In genomic region chr21:36806103-36806502, GRCh38 we compare ENCODE assay signal across 23 cellular contexts.
DNase-seq lines count a peak whose midpoint lies in the region; ATAC-seq, FAIRE-seq and TF ChIP-seq lines count a peak whose summit lies in the region.
"Had no signal": no experiment of that assay in that cellular context is flagged by ENCODE, and none has a peak within 500 bp of the region (broad histone marks: within the 10 kb centered on the region; RNA-seq: fewer than 3 reads in every experiment).

No MANE protein-coding gene starts in this region.

- H3K79me2 ChIP-seq in K562 (ENCODE audit: control insufficient read depth, insufficient read depth, low read length), result no peaks in the 10 kb centered on the region

- no peak for TF ChIP-seq EP300 in K562 (IDR thresholded peaks at IDR 0.05; ENCODE audit: low read length)

- H2AFZ ChIP-seq in K562 (ENCODE audit: low read depth, low read length), result no peak overlapping the region

- no peaks in the 10 kb centered on the region for H3K27me3 ChIP-seq in K562 (ENCODE audit: control insufficient read depth in 2 of 2, insufficient read depth in 2 of 2, low read length in 2 of 2)

- DNase-seq in Daoy (ENCODE audit: low read depth) (peak; percentile 65), NB4 (ENCODE audit: low read depth) (peak; percentile 13), K562 (ENCODE audit: extremely low read depth in 1 of 4, low spot score in 3 of 4) (peak in 1 of 4 experiments; percentile 16), germinal center (ENCODE audit: low spot score) (no peak), GOT3 (lab: John Stamatoyannopoulos, UW) (no peak)
- DNase-seq in activated naive CD4-positive, alpha-beta T cell treated with anti-CD3 and anti-CD28 coated beads for 36 hours, result no peak
- DNase-seq: activated CD4-positive, alpha-beta memory T cell treated with anti-CD3 and anti-CD28 coated beads for 36 hours; activated naive CD4-positive, alpha-beta T cell treated with Interleukin-2 at 50 U/mL for 16 hours; activated T-cell treated with anti-CD3 and anti-CD28 coated beads for 4 hours; aorta; DMS79; hypothalamus; kidney; natural killer cell; NCI-H1417 treated with DMSO at 0.1 percent for 48 hours; NCI-H526 treated with DMSO at 0.1 percent for 48 hours; posterior cingulate gyrus; SIG-M5; small intestine; stimulated activated CD4-positive, alpha-beta T cell treated with anti-CD3 and anti-CD28 coated beads, Interleukin-4, amount 100 ng/mL, for 4 hours; T-helper 17 cell; WERI-Rb-1 had no signal

- H3K27me3 Mint-ChIP-seq in nephron (ENCODE audit: low read depth), result no peaks in the 10 kb centered on the region
- no peaks in the 10 kb centered on the region for H3K27me3 Mint-ChIP-seq in activated naive CD4-positive, alpha-beta T cell treated with anti-CD3 and anti-CD28 coated beads for 36 hours (ENCODE audit: low read depth)
- H3K27me3 Mint-ChIP-seq: activated CD4-positive, alpha-beta memory T cell treated with anti-CD3 and anti-CD28 coated beads for 36 hours; T-helper 17 cell had no signal

- intact Hi-C loops in K562 (cut with micrococcal nuclease), result no loop called here
- intact Hi-C loops in activated naive CD4-positive, alpha-beta T cell treated with anti-CD3 and anti-CD28 coated beads for 36 hours (cut with micrococcal nuclease), result no loop called here

- no peaks in the 10 kb centered on the region for H3K9me3 Mint-ChIP-seq in nephron
- no peaks in the 10 kb centered on the region for H3K9me3 Mint-ChIP-seq in activated naive CD4-positive, alpha-beta T cell treated with anti-CD3 and anti-CD28 coated beads for 36 hours
- H3K9me3 Mint-ChIP-seq: activated CD4-positive, alpha-beta memory T cell treated with anti-CD3 and anti-CD28 coated beads for 36 hours; natural killer cell had no signal

- no peak overlapping the region for H3K4me2 ChIP-seq in K562 (ENCODE audit: insufficient read depth, low read length)

- H3K36me3 ChIP-seq in K562 (ENCODE audit: control insufficient read depth, insufficient read depth, low read length), result no peaks in the 10 kb centered on the region

- H3K9me1 ChIP-seq in K562 (ENCODE audit: control insufficient read depth, insufficient read depth, low read length), result peaks cover 3% of the 10 kb centered on the region

- CTCF ChIA-PET in K562 (lab: Yijun Ruan, JAX; ENCODE audit: low intra/inter-chr PET ratio), result no interaction called here
- CTCF ChIA-PET in activated naive CD4-positive, alpha-beta T cell treated with anti-CD3 and anti-CD28 coated beads for 36 hours (lab: Charles Lee), result no interaction called here

- WGBS in K562 (ENCODE audit: insufficient coverage, low coverage, missing lambda C conversion rate), result 66% methylated on average over 4 of the region's 4 CpGs

- TF ChIP-seq POLR2A in NB4 (IDR thresholded peaks at IDR 0.05; ENCODE audit: extremely low read depth, insufficient read length) (no peak), K562 (conservative IDR thresholded peaks at IDR 0.05) (no peak)

- H3K36me3 Mint-ChIP-seq in nephron (ENCODE audit: low read depth), result no peaks in the 10 kb centered on the region
- H3K36me3 Mint-ChIP-seq in activated naive CD4-positive, alpha-beta T cell treated with anti-CD3 and anti-CD28 coated beads for 36 hours (ENCODE audit: low read depth), result peaks cover 5% of the 10 kb centered on the region
- H3K36me3 Mint-ChIP-seq: natural killer cell had no signal

- peak; percentile 65 for ATAC-seq in K562
- ATAC-seq: natural killer cell, T-helper 17 cell had no signal

- H3K4me3 ChIP-seq in NB4 (ENCODE audit: low read depth, low read length) (no peak overlapping the region), K562 (no peak overlapping the region)

- in situ Hi-C loops in K562 (cut with MboI), result no loop called here

- H3K4me1 ChIP-seq in K562 (replicated peaks in 1 of 2; ENCODE audit: control insufficient read depth in 2 of 2, insufficient read depth in 2 of 2, low read length in 2 of 2), result no peaks in the 10 kb centered on the region

- H3K4me1 Mint-ChIP-seq in nephron, result peaks cover 19% of the 10 kb centered on the region
- H3K4me1 Mint-ChIP-seq in activated naive CD4-positive, alpha-beta T cell treated with anti-CD3 and anti-CD28 coated beads for 36 hours (ENCODE audit: low read depth), result no peaks in the 10 kb centered on the region

- no peak overlapping the region for H3K9ac ChIP-seq in K562 (ENCODE audit: insufficient read depth in 1 of 2, low read depth in 2 of 2, low read length in 2 of 2)

- POLR2A ChIA-PET in K562 (lab: Yijun Ruan, JAX), result interaction anchor here (0.6 to 0.7 kb wide), 2 partner anchors 12 to 264 kb away, joined by 3 read pairs; no protein-coding TSS in a partner anchor

- H4K20me1 ChIP-seq in K562 (replicated peaks; ENCODE audit: control insufficient read depth, insufficient read depth, low read length), result no peaks in the 10 kb centered on the region; the same call in 1 of the 2 replicates

- H3K27ac Mint-ChIP-seq in nephron, result peak overlapping the region; percentile 91 to 99 (median 98)
- no peak overlapping the region for H3K27ac Mint-ChIP-seq in activated naive CD4-positive, alpha-beta T cell treated with anti-CD3 and anti-CD28 coated beads for 36 hours
- H3K27ac Mint-ChIP-seq: activated CD4-positive, alpha-beta memory T cell treated with anti-CD3 and anti-CD28 coated beads for 36 hours; natural killer cell; T-helper 17 cell had no signal

- TF ChIP-seq CTCF in NB4 (IDR thresholded peaks at IDR 0.05; ENCODE audit: low read depth, low read length), result no peak
- TF ChIP-seq CTCF in K562 (IDR thresholded peaks at IDR 0.05 in 2 of 3, conservative IDR thresholded peaks at IDR 0.05 in 1 of 3; ENCODE audit: insufficient read depth in 2 of 3, low read depth in 1 of 3, low read length in 3 of 3), result no peak
- no peak for TF ChIP-seq CTCF in nephron (IDR thresholded peaks at IDR 0.05; ENCODE audit: unreplicated experiment in 3 of 3)

- no peak for TF ChIP-seq RAD21 in K562 (CRISPR knock-in tag; conservative IDR thresholded peaks at IDR 0.05 in 1 of 2, IDR thresholded peaks at IDR 0.05 in 1 of 2)

- no TSS peak for BruUV-seq in K562 (replicated peaks; lab: Mats Ljungman, UMichigan)

- no peak overlapping the region for H3K27ac ChIP-seq in K562 (ENCODE audit: extremely low read depth, low read depth, low read length)
- H3K27ac ChIP-seq: WERI-Rb-1 had no signal

- H3K4me3 Mint-ChIP-seq in nephron, result no peak overlapping the region
- no peak overlapping the region for H3K4me3 Mint-ChIP-seq in activated naive CD4-positive, alpha-beta T cell treated with anti-CD3 and anti-CD28 coated beads for 36 hours
- H3K4me3 Mint-ChIP-seq: activated CD4-positive, alpha-beta memory T cell treated with anti-CD3 and anti-CD28 coated beads for 36 hours; natural killer cell; T-helper 17 cell had no signal

- FAIRE-seq in K562 (lab: Jason Lieb, UNC), result peak; percentile 69
- FAIRE-seq: kidney, small intestine had no signal

- H3K9me3 ChIP-seq in K562 (replicated peaks; ENCODE audit: control insufficient read depth, insufficient read depth, low read depth, low read length), result no peaks in the 10 kb centered on the region

TF ChIP-seq in K562, 482 proteins besides CTCF, POLR2A, EP300 and RAD21:
- peak; percentile 44; the same call in 1 of the 2 replicates for TF ChIP-seq JUND (IDR thresholded peaks at IDR 0.05; ENCODE audit: borderline replicate concordance, low read depth, low read length)
- TF ChIP-seq JUND (tag; IDR thresholded peaks at IDR 0.05; ENCODE audit: borderline replicate concordance, low read depth, low read length), result peak; percentile 50; the same call in 2 of the 3 replicates
- no peak for TF ChIP-seq CCAR2 (IDR thresholded peaks at IDR 0.05; ENCODE audit: low read depth, low read length)
- TF ChIP-seq CREM (IDR thresholded peaks at IDR 0.05; ENCODE audit: low read depth), result peak; percentile 45; the same call in 1 of the 2 replicates
- peak; percentile 36; the same call in 1 of the 2 replicates for TF ChIP-seq ATF7 (IDR thresholded peaks at IDR 0.05)
- TF ChIP-seq NFXL1 (CRISPR knock-in tag; IDR thresholded peaks at IDR 0.05), result no peak
- TF ChIP-seq, protein P1, sequence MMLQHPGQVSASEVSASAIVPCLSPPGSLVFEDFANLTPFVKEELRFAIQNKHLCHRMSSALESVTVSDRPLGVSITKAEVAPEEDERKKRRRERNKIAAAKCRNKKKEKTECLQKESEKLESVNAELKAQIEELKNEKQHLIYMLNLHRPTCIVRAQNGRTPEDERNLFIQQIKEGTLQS (IDR thresholded peaks at IDR 0.05), result peak; percentile 61
- TF ChIP-seq, protein P1 (CRISPR knock-in tag; conservative IDR thresholded peaks at IDR 0.05), result no peak

Comparison
In these comparisons a context has a peak if more than half of its experiments do, and no peak if none do; other contexts are left out.
1. DNase-seq: peak in Daoy (single experiment) and NB4 (single experiment); none in activated naive CD4-positive, alpha-beta T cell treated with anti-CD3 and anti-CD28 coated beads for 36 hours (single experiment), germinal center (single experiment) and GOT3 (single experiment).